ENCODE assay signal across 8 cellular contexts in the genomic region with DNA sequence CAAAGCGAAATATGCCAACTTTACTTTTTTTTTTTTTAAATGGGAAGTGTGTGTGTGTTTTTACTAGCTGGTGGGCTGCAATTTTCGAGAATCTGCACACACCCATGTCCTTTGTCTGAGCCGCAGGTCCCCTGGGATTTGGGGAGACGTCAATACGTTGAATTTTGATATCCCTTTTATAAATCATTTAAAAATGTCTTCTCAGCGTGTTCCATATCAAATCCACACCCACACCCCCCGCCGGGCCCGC. TPM values are rescaled to one million over a fixed set of nuclear protein-coding genes. Genes with fewer than 3 reads are reported as not detected.
DNase-seq lines count a peak whose midpoint lies in the region; ATAC-seq and TF ChIP-seq lines count a peak whose summit lies in the region.

No MANE protein-coding gene starts in this region.

- H3K9me3 ChIP-seq in OCI-LY7 (ENCODE audit: low read length), result peaks cover 14% of the 10 kb centered on the region; the same call in 1 of the 2 replicates
- peaks cover 10% of the 10 kb centered on the region for H3K9me3 ChIP-seq in endodermal cell (ENCODE audit: control insufficient read depth, low read length)
- H3K9me3 ChIP-seq in neuron (ENCODE audit: low read length), result peaks cover 4% of the 10 kb centered on the region

- no peaks in the 10 kb centered on the region for H3K9me2 ChIP-seq in OCI-LY7 (ENCODE audit: insufficient read depth, low read length)

- CTCF ChIA-PET in OCI-LY7 (lab: Charles Lee; ENCODE audit: unreplicated experiment), result no interaction called here

- POLR2A ChIA-PET in OCI-LY7 (lab: Charles Lee), result interaction anchor here (0.6 kb wide), 1 partner anchor 56 kb away, joined by 3 read pairs; no protein-coding TSS in a partner anchor

- H3K27me3 Mint-ChIP-seq in endodermal cell (ENCODE audit: insufficient read depth), result no peaks in the 10 kb centered on the region

- H3K27me3 ChIP-seq in endodermal cell (ENCODE audit: control insufficient read depth, insufficient read depth, low read length, poor library complexity, severe bottlenecking), result no peaks in the 10 kb centered on the region
- H3K27me3 ChIP-seq in neuron (ENCODE audit: insufficient read depth, low read length), result no peaks in the 10 kb centered on the region

- H3K79me2 ChIP-seq in OCI-LY7 (ENCODE audit: insufficient read depth, low read depth, low read length), result peaks cover 12% of the 10 kb centered on the region; the same call in 1 of the 2 replicates

- ATAC-seq in GM19324 (IDR thresholded peaks at IDR 0.05; ENCODE audit: low FRiP score, unreplicated experiment) (peak; percentile 3), HG02884 (IDR thresholded peaks at IDR 0.05; ENCODE audit: unreplicated experiment) (no peak), HG03159 (IDR thresholded peaks at IDR 0.05; ENCODE audit: unreplicated experiment) (no peak)

- peaks cover 5% of the 10 kb centered on the region; the same call in 1 of the 2 replicates for H3K36me3 ChIP-seq in OCI-LY7 (ENCODE audit: insufficient read depth, low read length)
- peaks cover 8% of the 10 kb centered on the region for H3K36me3 ChIP-seq in endodermal cell (ENCODE audit: control insufficient read depth, insufficient read depth, low read length)
- H3K36me3 ChIP-seq in neuron (ENCODE audit: insufficient read depth, low read length), result peaks cover 11% of the 10 kb centered on the region

- TF ChIP-seq CTCF in OCI-LY7 (conservative IDR thresholded peaks at IDR 0.05; ENCODE audit: low read length) (no peak), endodermal cell (conservative IDR thresholded peaks at IDR 0.05) (no peak)

- peak overlapping the region; percentile 91 for H3K4me2 ChIP-seq in OCI-LY7 (ENCODE audit: low read length)

- H3K4me3 ChIP-seq in OCI-LY7 (ENCODE audit: low read depth, low read length, poor library complexity, severe bottlenecking) (peak overlapping the region; percentile 90), endodermal cell (ENCODE audit: low read length) (peak overlapping the region; percentile 99), neuron (ENCODE audit: low read length) (peak overlapping the region; percentile 90)

- peak overlapping the region; percentile 100 for H3K9ac ChIP-seq in endodermal cell (ENCODE audit: extremely low read depth, low read length, poor library complexity, severe bottlenecking)

- H2AFZ ChIP-seq in OCI-LY7 (ENCODE audit: low read length), result peak overlapping the region; percentile 90
- H2AFZ ChIP-seq in neuron (ENCODE audit: low read depth, low read length), result no peak overlapping the region

- intact Hi-C loops in OCI-LY7 (cut with micrococcal nuclease; ENCODE audit: unreplicated experiment), result loop anchor here (1.0 to 5.0 kb wide), 5 partner anchors 19 to 1353 kb away; a partner anchor contains a TSS

- H3K27ac Mint-ChIP-seq in endodermal cell, result peak overlapping the region; percentile 100

- BruUV-seq in OCI-LY7 (replicated peaks; lab: Mats Ljungman, UMichigan), result no TSS peak

- peaks cover 19% of the 10 kb centered on the region for H3K36me3 Mint-ChIP-seq in endodermal cell (ENCODE audit: low read depth)

- H3K27ac ChIP-seq in OCI-LY7 (ENCODE audit: low read depth, low read length, poor library complexity, severe bottlenecking) (peak overlapping the region; percentile 94), endodermal cell (ENCODE audit: low read depth, low read length) (peak overlapping the region; percentile 100)

- peaks cover 5% of the 10 kb centered on the region for H3K4me1 Mint-ChIP-seq in endodermal cell

- H3K4me3 Mint-ChIP-seq in endodermal cell, result peak overlapping the region; percentile 97

- H3K9me3 Mint-ChIP-seq in endodermal cell, result peaks cover 12% of the 10 kb centered on the region

- WGBS in endodermal cell (ENCODE audit: insufficient coverage in 1 of 2, insufficient read length in 1 of 2), 2 experiments, result 0% methylated on average over 3 to 8 of the region's 9 CpGs

- H3K4me1 ChIP-seq in OCI-LY7 (ENCODE audit: insufficient read depth, low read length, poor library complexity, severe bottlenecking), result peaks cover 15% of the 10 kb centered on the region
- no peaks in the 10 kb centered on the region for H3K4me1 ChIP-seq in endodermal cell (ENCODE audit: control insufficient read depth, insufficient read depth, low read length)
- peaks cover 10% of the 10 kb centered on the region for H3K4me1 ChIP-seq in neuron (ENCODE audit: insufficient read depth, low read length)

- no peaks in the 10 kb centered on the region for H4K20me1 ChIP-seq in OCI-LY7 (ENCODE audit: insufficient read depth, low read length)

- DNase-seq in OCI-LY7 (ENCODE audit: low spot score) (no peak), endodermal cell (no peak), HK-2 (ENCODE audit: unreplicated experiment) (no peak), occipital lobe (lab: John Stamatoyannopoulos, UW) (no peak)

RNA-seq across cellular contexts. Expression of a gene that starts 0.4 kb away (rescaled TPM):
- total RNA-seq in OCI-LY7 (2014; rRNA removed; shearing (Covaris generic)), result 7.2 and 19.5 TPM in 2 replicates
- total RNA-seq in OCI-LY7 (2022) (15.1 and 18.4 TPM in 2 replicates), endodermal cell (10 to 100 TPM; 10.8 to 17.1 TPM), occipital lobe (16.8 TPM)
- polyA plus RNA-seq in endodermal cell (2013, experiment 1 of 2), result 40.8 TPM
- 40.9 TPM for polyA plus RNA-seq in endodermal cell (2013, experiment 2 of 2)

RNA-seq across cellular contexts. Expression of a gene that starts 19.0 kb away (rescaled TPM):
- 79.6 and 94.9 TPM in 2 replicates for total RNA-seq in OCI-LY7 (2014; rRNA removed; shearing (Covaris generic))
- 143 and 163 TPM in 2 replicates for total RNA-seq in OCI-LY7 (2022)
- total RNA-seq in endodermal cell, result 10 to 100 TPM; 71.0 to 76.0 TPM
- 74.0 TPM for polyA plus RNA-seq in endodermal cell (2013, experiment 1 of 2)
- 62.3 TPM for polyA plus RNA-seq in endodermal cell (2013, experiment 2 of 2)
- total RNA-seq in occipital lobe, result 51.3 TPM
